In the genomic region with DNA sequence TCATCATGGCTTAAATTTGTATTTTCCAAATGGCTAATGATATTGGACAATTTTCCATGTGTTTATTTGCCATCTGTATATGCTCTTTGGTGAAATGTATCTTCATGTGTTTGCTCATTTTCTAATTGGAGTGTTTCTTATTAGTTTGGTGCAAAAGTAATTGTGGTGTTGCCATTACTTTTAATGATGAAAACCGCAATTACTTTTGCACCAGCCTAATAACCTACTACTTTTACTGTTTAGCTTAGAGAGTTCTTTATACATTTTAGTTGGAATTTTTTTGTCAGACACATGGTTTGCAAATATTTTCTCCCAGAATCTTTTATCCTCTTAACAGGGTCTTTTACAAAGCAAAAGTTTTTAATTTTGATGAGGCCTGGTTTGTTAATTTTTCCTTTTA, we compare ENCODE assay signal across 26 cellular contexts.
"Had no signal": no experiment of that assay in that cellular context is flagged by ENCODE, and none has a peak within 500 bp of the region (broad histone marks: within the 10 kb centered on the region; RNA-seq: fewer than 3 reads in every experiment).

No MANE protein-coding gene starts in this region.

- H3K4me1 ChIP-seq: colonic mucosa, esophagus squamous epithelium, gastrocnemius medialis, heart right ventricle, left lung, lower lobe of right lung had no signal

- H3K27me3 ChIP-seq: colonic mucosa, esophagus squamous epithelium, gastrocnemius medialis, heart right ventricle, left lung had no signal

- DNase-seq: colonic mucosa; cortex of kidney; effector CD8-positive, alpha-beta T cell; effector memory CD8-positive, alpha-beta T cell; endodermal cell; erythroblast; esophagus squamous epithelium; foreskin fibroblast; foreskin melanocyte; gastrocnemius medialis; glutamatergic neuron; head of caudate nucleus; heart right ventricle; hippocampal formation; left cardiac atrium; left lung; left ventricle myocardium superior; lower lobe of right lung; mesenchymal stem cell; mucosa of descending colon; naive B cell had no signal

- FAIRE-seq: endometrium, islet of Langerhans, keratinocyte had no signal

- H3K27ac ChIP-seq: colonic mucosa, epithelial cell of prostate, esophagus squamous epithelium, gastrocnemius medialis, heart right ventricle, left lung, lower lobe of right lung had no signal

- H3K4me3 ChIP-seq: colonic mucosa, esophagus squamous epithelium, gastrocnemius medialis, heart right ventricle, left lung, lower lobe of right lung, mucosa of descending colon had no signal

- ATAC-seq: effector memory CD8-positive, alpha-beta T cell; esophagus mucosa; gastrocnemius medialis; heart right ventricle; left cardiac atrium; left lung; left ventricle myocardium superior; lower lobe of right lung; mucosa of descending colon had no signal

- H3K36me3 ChIP-seq: colonic mucosa, esophagus squamous epithelium, gastrocnemius medialis, heart right ventricle, left lung, lower lobe of right lung had no signal

- H3K9me3 ChIP-seq: colonic mucosa, esophagus squamous epithelium, gastrocnemius medialis, lower lobe of right lung had no signal
